In the genomic region with DNA sequence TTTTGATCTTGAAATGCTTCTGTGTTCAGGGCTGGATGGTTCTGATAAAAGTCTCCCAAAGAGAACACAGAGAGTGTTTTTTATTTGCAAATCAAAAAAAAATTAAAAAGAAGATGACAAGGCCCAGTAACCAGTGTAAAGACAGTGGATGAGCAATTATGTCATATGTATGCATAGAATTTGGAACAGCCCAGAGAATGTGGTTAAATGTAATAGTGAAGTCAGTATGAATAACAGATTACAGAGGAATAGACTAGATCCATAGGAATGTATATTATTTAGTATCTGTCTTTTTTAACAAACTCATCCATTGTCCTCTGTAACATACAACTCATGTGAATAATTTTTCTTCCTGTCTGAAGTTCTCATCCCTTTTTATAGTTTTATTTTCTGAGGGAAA, we compare ENCODE assay signal across 20 cellular contexts.
DNase-seq lines count a peak whose midpoint lies in the region; ATAC-seq and TF ChIP-seq lines count a peak whose summit lies in the region.
"Had no signal": no experiment of that assay in that cellular context is flagged by ENCODE, and none has a peak within 500 bp of the region (broad histone marks: within the 10 kb centered on the region; RNA-seq: fewer than 3 reads in every experiment).

No MANE protein-coding gene starts in this region.

- no peak overlapping the region for H2AK5ac ChIP-seq in IMR-90 (ENCODE audit: low read depth, low read length)

- no peak overlapping the region for H2BK5ac ChIP-seq in IMR-90 (ENCODE audit: low read depth, low read length, poor library complexity, severe bottlenecking)

- H3K27me3 ChIP-seq in IMR-90 (ENCODE audit: control insufficient read depth, insufficient read depth, low read length): no peaks in the 10 kb centered on the region
- no peaks in the 10 kb centered on the region for H3K27me3 ChIP-seq in brain microvascular endothelial cell (replicated peaks)
- H3K27me3 ChIP-seq in foreskin keratinocyte: no peaks in the 10 kb centered on the region
- no peaks in the 10 kb centered on the region for H3K27me3 ChIP-seq in tibial artery
- H3K27me3 ChIP-seq: gastrocnemius medialis, neural progenitor cell, SJSA1 had no signal

- ATAC-seq in IMR-90 (ENCODE audit: low read depth) (peak; percentile 71; the same call in 1 of the 2 replicates), foreskin keratinocyte (peak; percentile 81), HG02973 (IDR thresholded peaks at IDR 0.05; ENCODE audit: unreplicated experiment) (no peak)
- ATAC-seq: activated CD8-positive, alpha-beta memory T cell treated with anti-CD3 and anti-CD28 coated beads, Interleukin-2, amount 10 ng/mL, durations not matched to agents 7 days and 5 days; gastrocnemius medialis; GM12878; lower lobe of right lung; stimulated activated memory B cell treated with anti-CD40 and anti-IgM and Interleukin-4, amounts not matched to agents 10 μg/mL and 1 μg/mL and 100 μg/mL, for 72 hours had no signal

- DNase-seq in IMR-90: peak; percentile 73
- DNase-seq in brain microvascular endothelial cell: peak; percentile 43
- peak; percentile 86 to 93 for DNase-seq in foreskin keratinocyte
- no peak for DNase-seq in activated T-cell treated with anti-CD3 and anti-CD28 coated beads for 4 hours
- no peak for DNase-seq in anterior cingulate cortex (lab: John Stamatoyannopoulos, UW)
- DNase-seq in tibial artery: no peak
- DNase-seq: activated CD4-positive, alpha-beta T cell treated with anti-CD3 and anti-CD28 coated beads, Interleukin-2, amount 10 ng/mL, durations not matched to agents 24 days and 14 days; activated CD8-positive, alpha-beta memory T cell treated with anti-CD3 and anti-CD28 coated beads, Interleukin-2, amount 10 ng/mL, durations not matched to agents 7 days and 5 days; CD8-positive, alpha-beta memory T cell; gastrocnemius medialis; kidney; lower lobe of right lung; NCI-H2029 treated with DMSO at 0.1 percent for 48 hours; small intestine had no signal

- H3K4me1 ChIP-seq in IMR-90 (ENCODE audit: control insufficient read depth, insufficient read depth, low read length) (no peaks in the 10 kb centered on the region), foreskin keratinocyte (peaks cover 35% of the 10 kb centered on the region), tibial artery (peaks cover 0 to 32% (median 16%) of the 10 kb centered on the region in 4 donors)
- H3K4me1 ChIP-seq: gastrocnemius medialis, lower lobe of right lung, prostate gland, SJSA1 had no signal

- no peak overlapping the region for H3K9ac ChIP-seq in IMR-90 (ENCODE audit: low read depth, low read length)
- H3K9ac ChIP-seq: neural progenitor cell had no signal

- H4K91ac ChIP-seq in IMR-90 (ENCODE audit: insufficient read depth, low read depth, low read length): no peak overlapping the region

- intact Hi-C loops in IMR-90 (cut with micrococcal nuclease): no loop called here
- intact Hi-C loops in tibial artery (cut with DNase I; ENCODE audit: low total_unique reads): no loop called here

- H4K20me1 ChIP-seq in IMR-90 (ENCODE audit: insufficient read depth, low read length): no peaks in the 10 kb centered on the region

- no peak for TF ChIP-seq POLR2A in IMR-90 (IDR thresholded peaks at IDR 0.05; ENCODE audit: low read depth, low read length)

- no peak overlapping the region for H3K18ac ChIP-seq in IMR-90 (ENCODE audit: low read depth, low read length)

- dilution Hi-C loops in IMR-90 (cut with HindIII; ENCODE audit: low sequenced_read_pairs, unreplicated experiment): no loop called here

- no peak overlapping the region for H3K56ac ChIP-seq in IMR-90 (ENCODE audit: extremely low read depth, insufficient read depth, low read length)

- H3K79me1 ChIP-seq in IMR-90 (ENCODE audit: low read depth in 1 of 2, low read length in 2 of 2): no peaks in the 10 kb centered on the region

- no peak overlapping the region for H2BK20ac ChIP-seq in IMR-90 (ENCODE audit: low read depth, low read length)

- no peak overlapping the region for H2AK9ac ChIP-seq in IMR-90 (replicated peaks; ENCODE audit: low read depth, low read length, poor library complexity)

- no peak overlapping the region for H3K14ac ChIP-seq in IMR-90 (replicated peaks; ENCODE audit: low read depth, low read length)

- in situ Hi-C loops in IMR-90 (cut with MboI; ENCODE audit: low sequenced_read_pairs) (no loop called here), brain microvascular endothelial cell (cut with HindIII; ENCODE audit: low pct_ligation_motif_present, low sequenced_read_pairs) (no loop called here)

- no peak overlapping the region for H2AFZ ChIP-seq in IMR-90 (replicated peaks; ENCODE audit: low read length, poor library complexity)
- H2AFZ ChIP-seq: neural progenitor cell had no signal

- TF ChIP-seq RAD21 in IMR-90 (IDR thresholded peaks at IDR 0.05; ENCODE audit: low read length): no peak

- no peaks in the 10 kb centered on the region; the same call in 1 of the 2 replicates for H3K9me1 ChIP-seq in IMR-90 (ENCODE audit: insufficient read depth, low read length)

- H2BK120ac ChIP-seq in IMR-90 (ENCODE audit: low read depth, low read length): no peak overlapping the region

- H3K4me3 ChIP-seq in IMR-90 (ENCODE audit: insufficient read depth, low read depth, low read length): no peak overlapping the region
- no peak overlapping the region for H3K4me3 ChIP-seq in brain microvascular endothelial cell (ENCODE audit: low read depth, low read length)
- no peak overlapping the region for H3K4me3 ChIP-seq in tibial artery
- H3K4me3 ChIP-seq: gastrocnemius medialis, GM12878, lower lobe of right lung, neural progenitor cell, prostate gland, SJSA1 had no signal

- no peak overlapping the region for H3K4ac ChIP-seq in IMR-90 (ENCODE audit: low read depth, low read length)

- CTCF ChIA-PET in IMR-90 (lab: Yijun Ruan, JAX): no interaction called here

- H3K9me3 ChIP-seq in IMR-90 (ENCODE audit: control insufficient read depth, insufficient read depth, low read length) (no peaks in the 10 kb centered on the region), tibial artery (no peaks in the 10 kb centered on the region)
- H3K9me3 ChIP-seq: gastrocnemius medialis, lower lobe of right lung, prostate gland, SJSA1 had no signal

- no peak overlapping the region for H4K8ac ChIP-seq in IMR-90 (ENCODE audit: low read depth in 2 of 2, low read length in 2 of 2)

- no peak overlapping the region for H2BK15ac ChIP-seq in IMR-90 (ENCODE audit: low read depth, low read length)

- H3K36me3 ChIP-seq in IMR-90 (ENCODE audit: control insufficient read depth, insufficient read depth, low read length) (no peaks in the 10 kb centered on the region), brain microvascular endothelial cell (replicated peaks) (no peaks in the 10 kb centered on the region), tibial artery (no peaks in the 10 kb centered on the region)
- H3K36me3 ChIP-seq: gastrocnemius medialis, lower lobe of right lung, neural progenitor cell, prostate gland, SJSA1 had no signal

- TF ChIP-seq CTCF in IMR-90 (conservative IDR thresholded peaks at IDR 0.05; ENCODE audit: low read depth, low read length) (no peak), brain microvascular endothelial cell (IDR thresholded peaks at IDR 0.05; ENCODE audit: low read depth, low read length, missing control alignments) (no peak), foreskin keratinocyte (conservative IDR thresholded peaks at IDR 0.05) (no peak), tibial artery (IDR thresholded peaks at IDR 0.05) (no peak)

- no TSS peak for BruUV-seq in IMR-90 (replicated peaks; lab: Mats Ljungman, UMichigan)

- H3K27ac ChIP-seq in IMR-90 (ENCODE audit: insufficient read depth, low read length): no peak overlapping the region
- peak overlapping the region; percentile 86 for H3K27ac ChIP-seq in brain microvascular endothelial cell
- H3K27ac ChIP-seq in foreskin keratinocyte: peak overlapping the region; percentile 94
- H3K27ac ChIP-seq in tibial artery: no peak overlapping the region
- H3K27ac ChIP-seq: gastrocnemius medialis, lower lobe of right lung, neural progenitor cell, prostate gland, SJSA1 had no signal

- POLR2A ChIA-PET in IMR-90 (lab: Charles Lee; ENCODE audit: unreplicated experiment): no interaction called here

- H3K23ac ChIP-seq in IMR-90 (ENCODE audit: low read depth, low read length): no peak overlapping the region

- no peak overlapping the region for H4K5ac ChIP-seq in IMR-90 (ENCODE audit: low read depth, low read length)

- H3K4me2 ChIP-seq in IMR-90 (ENCODE audit: low read depth, low read length): no peak overlapping the region
- H3K4me2 ChIP-seq: neural progenitor cell had no signal

TF ChIP-seq in IMR-90, 13 proteins besides CTCF, POLR2A, EP300 and RAD21:
- TF ChIP-seq USF2 (IDR thresholded peaks at IDR 0.05; ENCODE audit: low read depth, low read length) (no peak), NFE2L2 (IDR thresholded peaks at IDR 0.05; ENCODE audit: low read depth, low read length) (no peak), CEBPB (IDR thresholded peaks at IDR 0.05; ENCODE audit: low read depth, low read length) (no peak), SMC3 (IDR thresholded peaks at IDR 0.05; ENCODE audit: low read depth, low read length) (no peak), MXI1 (IDR thresholded peaks at IDR 0.05; ENCODE audit: borderline replicate concordance, low read depth, low read length) (no peak), CHD1 (IDR thresholded peaks at IDR 0.05; ENCODE audit: low read depth, low read length) (no peak), FOS (IDR thresholded peaks at IDR 0.05; ENCODE audit: low read depth, low read length) (no peak), RCOR1 (IDR thresholded peaks at IDR 0.05; ENCODE audit: insufficient replicate concordance, low read length) (no peak), MAZ (IDR thresholded peaks at IDR 0.05; ENCODE audit: borderline replicate concordance, low read depth, low read length) (no peak)

Comparison
In these comparisons a context has a peak if more than half of its experiments do, and no peak if none do; other contexts are left out.
1. DNase-seq: peak in IMR-90 (single experiment), brain microvascular endothelial cell (single experiment) and foreskin keratinocyte (2 of 2); none in activated T-cell treated with anti-CD3 and anti-CD28 coated beads for 4 hours (single experiment), anterior cingulate cortex (0 of 58) and tibial artery (0 of 2).
2. H3K27ac ChIP-seq: peak in brain microvascular endothelial cell (single experiment) and foreskin keratinocyte (single experiment); none in IMR-90 (single experiment) and tibial artery (0 of 2).